Comparison of ENCODE assay signal across 8 cellular contexts in the genomic region with DNA sequence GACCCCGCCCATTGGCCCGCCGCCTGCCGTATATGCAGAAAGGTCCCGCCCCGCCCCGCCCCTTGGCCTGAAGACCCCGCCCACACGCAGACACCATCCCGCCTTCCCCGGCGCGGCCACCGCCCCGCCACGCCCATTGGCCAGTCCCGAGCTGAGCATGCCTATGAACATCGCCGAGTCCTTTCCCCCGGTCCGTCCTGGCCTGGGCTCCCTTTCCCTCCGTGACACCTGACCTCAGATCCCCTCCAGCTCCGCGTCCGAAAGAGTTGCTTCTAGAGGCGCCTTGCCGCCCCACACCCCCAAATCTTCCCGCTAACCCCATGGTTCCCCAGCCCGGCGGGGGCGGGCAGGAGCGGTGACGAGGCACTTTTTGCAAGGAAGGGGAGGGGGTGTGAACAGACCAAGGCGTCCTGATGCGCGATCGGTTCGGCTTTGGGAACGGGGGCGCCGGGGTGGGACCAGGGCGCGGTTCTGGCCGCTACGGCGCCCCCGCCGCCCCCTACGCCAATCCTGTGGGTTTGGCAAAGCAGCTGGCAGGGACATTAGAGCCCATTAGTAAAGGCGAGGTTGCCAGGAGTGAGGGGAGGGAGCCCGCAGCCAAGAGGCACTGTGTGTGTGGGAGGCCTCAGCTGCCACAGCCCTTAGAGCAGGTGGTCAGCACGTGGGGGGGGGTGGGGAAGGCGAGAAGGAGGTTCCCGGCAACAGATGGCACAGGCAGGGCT. TPM values are rescaled to one million over a fixed set of nuclear protein-coding genes. Genes with fewer than 3 reads are reported as not detected.
DNase-seq lines count a peak whose midpoint lies in the region; ATAC-seq and TF ChIP-seq lines count a peak whose summit lies in the region.

No MANE protein-coding gene starts in this region.

- POLR2A ChIA-PET in activated CD4-positive, alpha-beta memory T cell treated with anti-CD3 and anti-CD28 coated beads, Interleukin-2, amount 10 ng/mL, durations not matched to agents 7 days and 5 days (lab: Charles Lee): interaction anchor here (0.7 to 1.9 kb wide), 6 partner anchors 9 to 571 kb away, joined by 3 to 11 read pairs (median 6); a partner anchor contains a TSS

- H3K4me3 ChIP-seq in dorsolateral prefrontal cortex: peak overlapping the region; percentile 51 to 90 (median 75)
- peak overlapping the region; percentile 64 for H3K4me3 ChIP-seq in lower lobe of right lung

- peaks cover 40% of the 10 kb centered on the region for H3K36me3 ChIP-seq in lower lobe of right lung

- peak; percentile 61 for ATAC-seq in GM18909 (IDR thresholded peaks at IDR 0.05; ENCODE audit: poor library complexity, unreplicated experiment)
- ATAC-seq in lower lobe of right lung: peak; percentile 93 to 95

- no peaks in the 10 kb centered on the region for H3K9me3 Mint-ChIP-seq in activated CD4-positive, alpha-beta memory T cell treated with anti-CD3 and anti-CD28 coated beads, Interleukin-2, amount 10 ng/mL, durations not matched to agents 7 days and 5 days

- TF ChIP-seq CTCF in dorsolateral prefrontal cortex (IDR thresholded peaks at IDR 0.05 in 54 of 56, conservative IDR thresholded peaks at IDR 0.05 in 2 of 56; ENCODE audit: low read depth in 1 of 56, partially characterized antibody in 56 of 56) (peak in 2 of 56 donors; percentile 13 to 27), lower lobe of right lung (IDR thresholded peaks at IDR 0.05) (no peak)

- H3K4me1 ChIP-seq in lower lobe of right lung: peaks cover 26% of the 10 kb centered on the region

- H3K4me1 Mint-ChIP-seq in activated CD4-positive, alpha-beta memory T cell treated with anti-CD3 and anti-CD28 coated beads, Interleukin-2, amount 10 ng/mL, durations not matched to agents 7 days and 5 days: peaks cover 2% of the 10 kb centered on the region

- H3K27ac Mint-ChIP-seq in activated CD4-positive, alpha-beta memory T cell treated with anti-CD3 and anti-CD28 coated beads, Interleukin-2, amount 10 ng/mL, durations not matched to agents 7 days and 5 days: peak overlapping the region; percentile 56

- DNase-seq in ACHN (peak; percentile 83), HK-2 (ENCODE audit: unreplicated experiment) (peak; percentile 97), NCI-H82 (lab: John Stamatoyannopoulos, UW) (peak; percentile 96), dorsolateral prefrontal cortex (peak; percentile 90 to 96 (median 92)), lower lobe of right lung (peak; percentile 96)
- DNase-seq in activated CD4-positive, alpha-beta memory T cell treated with anti-CD3 and anti-CD28 coated beads, Interleukin-2, amount 10 ng/mL, durations not matched to agents 7 days and 5 days: peak; percentile 90
- DNase-seq in stimulated activated CD4-positive, alpha-beta T cell treated with anti-CD3 and anti-CD28 coated beads, Interleukin-4, amount 100 ng/mL, for 4 hours: peak; percentile 83 to 92

- in situ Hi-C loops in ACHN (cut with HindIII; ENCODE audit: low pct_ligation_motif_present, low pct_unique_long_range_greater_than_20kb, low sequenced_read_pairs): no loop called here

- H3K27me3 Mint-ChIP-seq in activated CD4-positive, alpha-beta memory T cell treated with anti-CD3 and anti-CD28 coated beads, Interleukin-2, amount 10 ng/mL, durations not matched to agents 7 days and 5 days: no peaks in the 10 kb centered on the region

- no peaks in the 10 kb centered on the region for H3K27me3 ChIP-seq in dorsolateral prefrontal cortex
- H3K27me3 ChIP-seq in lower lobe of right lung (ENCODE audit: low read depth): no peaks in the 10 kb centered on the region

- H3K27ac ChIP-seq in dorsolateral prefrontal cortex: peak overlapping the region in 57 of 59 donors; percentile 43 to 93 (median 85)
- peak overlapping the region; percentile 82 for H3K27ac ChIP-seq in lower lobe of right lung

- CTCF ChIA-PET in activated CD4-positive, alpha-beta memory T cell treated with anti-CD3 and anti-CD28 coated beads, Interleukin-2, amount 10 ng/mL, durations not matched to agents 7 days and 5 days (lab: Charles Lee): interaction anchor here (1.3 kb wide), 1 partner anchor 60 kb away, joined by 3 read pairs; a partner anchor contains a TSS

- H3K36me3 Mint-ChIP-seq in activated CD4-positive, alpha-beta memory T cell treated with anti-CD3 and anti-CD28 coated beads, Interleukin-2, amount 10 ng/mL, durations not matched to agents 7 days and 5 days (ENCODE audit: low read depth): no peaks in the 10 kb centered on the region

- intact Hi-C loops in dorsolateral prefrontal cortex (cut with DNase I): loop anchor here (1.0 to 2.0 kb wide), 2 partner anchors 24 to 26 kb away; a partner anchor contains a TSS
- intact Hi-C loops in lower lobe of right lung (cut with DNase I): no loop called here

- H3K4me3 Mint-ChIP-seq in activated CD4-positive, alpha-beta memory T cell treated with anti-CD3 and anti-CD28 coated beads, Interleukin-2, amount 10 ng/mL, durations not matched to agents 7 days and 5 days: peak overlapping the region; percentile 78

- no peaks in the 10 kb centered on the region for H3K9me3 ChIP-seq in lower lobe of right lung

RNA-seq across cellular contexts. Expression of a gene that starts 0.4 kb away (rescaled TPM):
- total RNA-seq in activated CD4-positive, alpha-beta memory T cell treated with anti-CD3 and anti-CD28 coated beads, Interleukin-2, amount 10 ng/mL, durations not matched to agents 7 days and 5 days: 1 to 10 TPM; 4.8 to 5.8 TPM
- total RNA-seq in dorsolateral prefrontal cortex: 100 to 1,000 TPM in 33 of 120 experiments, 10 to 100 TPM in 87; 35.4 to 140 (median 89.4) TPM
- total RNA-seq in lower lobe of right lung: 17.7 TPM

RNA-seq across cellular contexts. Expression of a gene that starts 25.8 kb away (rescaled TPM):
- 10 to 100 TPM; 32.5 to 37.7 TPM for total RNA-seq in activated CD4-positive, alpha-beta memory T cell treated with anti-CD3 and anti-CD28 coated beads, Interleukin-2, amount 10 ng/mL, durations not matched to agents 7 days and 5 days
- total RNA-seq in dorsolateral prefrontal cortex: 10 to 100 TPM; 22.8 to 64.2 (median 35.5) TPM
- 43.9 TPM for total RNA-seq in lower lobe of right lung

RNA-seq across cellular contexts. Expression of a gene that starts 26.1 kb away (rescaled TPM):
- total RNA-seq in activated CD4-positive, alpha-beta memory T cell treated with anti-CD3 and anti-CD28 coated beads, Interleukin-2, amount 10 ng/mL, durations not matched to agents 7 days and 5 days: 1 to 10 TPM; 6.6 to 6.8 TPM
- total RNA-seq in dorsolateral prefrontal cortex (10 to 100 TPM in 91 of 120 experiments, 1 to 10 TPM in 29; 6.6 to 73.8 (median 12.0) TPM), lower lobe of right lung (34.9 TPM)

RNA-seq across cellular contexts. Expression of a gene that starts 59.4 kb away (rescaled TPM):
- 10 to 100 TPM; 18.1 to 18.8 TPM for total RNA-seq in activated CD4-positive, alpha-beta memory T cell treated with anti-CD3 and anti-CD28 coated beads, Interleukin-2, amount 10 ng/mL, durations not matched to agents 7 days and 5 days
- 10 to 100 TPM in 5 of 120 experiments, 1 to 10 TPM in 115; 1.4 to 15.4 (median 5.6) TPM for total RNA-seq in dorsolateral prefrontal cortex
- 17.6 TPM for total RNA-seq in lower lobe of right lung

Comparison
In these comparisons a context has a peak if more than half of its experiments do, and no peak if none do; other contexts are left out.
1. Peak in every context shown above with its lines: DNase-seq, ATAC-seq, H3K4me3 ChIP-seq and H3K27ac ChIP-seq.